8 cellular contexts compared by ENCODE assay signal in the genomic region with DNA sequence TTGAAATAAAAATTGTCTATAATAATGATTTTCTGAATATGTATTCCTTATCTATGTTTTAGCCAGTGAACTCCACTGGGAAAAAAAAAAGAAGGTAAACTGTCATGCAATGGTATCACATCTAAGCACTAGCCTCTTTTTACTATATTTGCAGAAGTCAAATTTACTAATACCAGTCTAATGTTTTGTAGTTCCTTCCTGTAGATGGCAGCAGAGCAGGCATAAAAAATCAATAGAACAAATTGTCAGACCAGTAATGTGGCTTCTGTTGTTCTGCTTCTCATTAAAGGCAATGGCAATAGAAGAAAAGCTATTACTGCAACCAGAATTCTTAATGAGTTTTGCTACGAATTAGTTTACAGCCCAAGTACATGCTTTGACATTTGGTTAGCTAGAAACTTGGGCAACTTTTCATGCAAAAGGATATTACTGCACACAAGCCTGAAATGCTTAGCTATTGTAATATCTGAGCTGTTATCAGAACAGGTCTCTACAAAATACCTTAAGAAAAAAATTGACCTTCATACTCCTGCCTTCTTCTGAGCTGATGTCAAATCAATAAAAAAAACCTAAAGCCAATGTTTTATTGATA.
DNase-seq lines count a peak whose midpoint lies in the region; ATAC-seq and TF ChIP-seq lines count a peak whose summit lies in the region.

No MANE protein-coding gene starts in this region.

- no peak for TF ChIP-seq POLR2A in uterus (IDR thresholded peaks at IDR 0.05)

- ATAC-seq in GM19395 (IDR thresholded peaks at IDR 0.05; ENCODE audit: unreplicated experiment), result peak; percentile 80
- ATAC-seq in left colon, result peak; percentile 40

- peak; percentile 47 for TF ChIP-seq CTCF in BE2C (IDR thresholded peaks at IDR 0.05; ENCODE audit: low read depth, low read length)
- no peak for TF ChIP-seq CTCF in uterus (IDR thresholded peaks at IDR 0.05)

- no peaks in the 10 kb centered on the region for H3K36me3 ChIP-seq in BE2C
- H3K36me3 ChIP-seq in uterus, result no peaks in the 10 kb centered on the region

- no peak overlapping the region for H3K4me3 Mint-ChIP-seq in activated T-cell treated with anti-CD3 and anti-CD28 coated beads, Interleukin-2, amount 50 U/mL, for 24 hours

- no peak overlapping the region for H3K27ac ChIP-seq in uterus

- peaks cover 22% of the 10 kb centered on the region for H3K9me3 Mint-ChIP-seq in activated T-cell treated with anti-CD3 and anti-CD28 coated beads, Interleukin-2, amount 50 U/mL, for 24 hours

- H3K4me1 Mint-ChIP-seq in activated T-cell treated with anti-CD3 and anti-CD28 coated beads, Interleukin-2, amount 50 U/mL, for 24 hours (ENCODE audit: low read depth), result no peaks in the 10 kb centered on the region

- H3K4me3 ChIP-seq in BE2C (ENCODE audit: low read depth, low read length) (no peak overlapping the region), uterus (no peak overlapping the region)

- H3K9me3 ChIP-seq in BE2C (no peaks in the 10 kb centered on the region; the same call in 1 of the 2 replicates), uterus (no peaks in the 10 kb centered on the region)

- no peaks in the 10 kb centered on the region for H3K36me3 Mint-ChIP-seq in activated T-cell treated with anti-CD3 and anti-CD28 coated beads, Interleukin-2, amount 50 U/mL, for 24 hours (ENCODE audit: low read depth)

- H3K4me1 ChIP-seq in BE2C (no peaks in the 10 kb centered on the region), uterus (no peaks in the 10 kb centered on the region)

- DNase-seq in BE2C (no peak), LoVo (ENCODE audit: low spot score) (peak; percentile 25), SKM-1 treated with dmso at 0.1 percent for 144 hours (lab: John Stamatoyannopoulos, UW; ENCODE audit: unreplicated experiment) (peak; percentile 67), left colon (no peak), uterus (no peak), GOT3 (lab: John Stamatoyannopoulos, UW) (no peak)
- DNase-seq in activated T-cell treated with anti-CD3 and anti-CD28 coated beads, Interleukin-2, amount 50 U/mL, for 24 hours, result no peak

- H3K27ac Mint-ChIP-seq in activated T-cell treated with anti-CD3 and anti-CD28 coated beads, Interleukin-2, amount 50 U/mL, for 24 hours, result no peak overlapping the region

- H3K27me3 ChIP-seq in BE2C (no peaks in the 10 kb centered on the region), uterus (no peaks in the 10 kb centered on the region)

- H3K27me3 Mint-ChIP-seq in activated T-cell treated with anti-CD3 and anti-CD28 coated beads, Interleukin-2, amount 50 U/mL, for 24 hours, result no peaks in the 10 kb centered on the region

- intact Hi-C loops in left colon (cut with DNase I, micrococcal nuclease), result no loop called here
- intact Hi-C loops in uterus (cut with DNase I; ENCODE audit: low total_unique reads), result no loop called here

Comparison
In these comparisons a context has a peak if more than half of its experiments do, and no peak if none do; other contexts are left out.
1. DNase-seq: peak in LoVo (single experiment) and SKM-1 treated with dmso at 0.1 percent for 144 hours (single experiment); none in BE2C (single experiment), left colon (0 of 2), uterus (0 of 2), GOT3 (single experiment) and activated T-cell treated with anti-CD3 and anti-CD28 coated beads, Interleukin-2, amount 50 U/mL, for 24 hours (single experiment).